8 cellular contexts compared by ENCODE assay signal in genomic region chr6:137866200-137866913, GRCh38. TPM values are rescaled to one million over a fixed set of nuclear protein-coding genes. Genes with fewer than 3 reads are reported as not detected.
A peak's percentile ranks its signal among the peaks of the same experiment; 100 is the strongest.
DNase-seq lines count a peak whose midpoint lies in the region; ATAC-seq, FAIRE-seq and TF ChIP-seq lines count a peak whose summit lies in the region.

No MANE protein-coding gene starts in this region.

- no peak for TF ChIP-seq CTCF in mucosa of descending colon (IDR thresholded peaks at IDR 0.05)

- ATAC-seq in GM18909 (IDR thresholded peaks at IDR 0.05; ENCODE audit: poor library complexity, unreplicated experiment) (peak; percentile 30), HG03097 (IDR thresholded peaks at IDR 0.05; ENCODE audit: low FRiP score, unreplicated experiment) (peak; percentile 30), mucosa of descending colon (peak; percentile 3)

- no peak for FAIRE-seq in urothelium cell line (lab: Jason Lieb, UNC)

- H3K4me3 ChIP-seq in BLaER1 (peak overlapping the region; percentile 96), SK-N-MC (peak overlapping the region; percentile 91), mucosa of descending colon (peak overlapping the region; percentile 16)
- H3K4me3 ChIP-seq in effector memory CD4-positive, alpha-beta T cell (ENCODE audit: insufficient read depth, low read depth, low read length, poor library complexity, severe bottlenecking), result peak overlapping the region; percentile 49

- peaks cover 59% of the 10 kb centered on the region for H4K20me1 ChIP-seq in BLaER1

- H3K36me3 ChIP-seq in BLaER1 (peaks cover 60% of the 10 kb centered on the region), SK-N-MC (ENCODE audit: insufficient read depth, low read length) (no peaks in the 10 kb centered on the region), mucosa of descending colon (ENCODE audit: low read depth) (no peaks in the 10 kb centered on the region)
- peaks cover 26% of the 10 kb centered on the region for H3K36me3 ChIP-seq in effector memory CD4-positive, alpha-beta T cell (ENCODE audit: control insufficient read depth, insufficient read depth, low read length)

- intact Hi-C loops in mucosa of descending colon (cut with DNase I, micrococcal nuclease), result no loop called here

- no peaks in the 10 kb centered on the region for H3K27me3 ChIP-seq in BLaER1
- H3K27me3 ChIP-seq in effector memory CD4-positive, alpha-beta T cell (replicated peaks; ENCODE audit: control insufficient read depth, insufficient read depth, low read length, poor library complexity, severe bottlenecking), result no peaks in the 10 kb centered on the region

- H3K9me3 ChIP-seq in BLaER1, result no peaks in the 10 kb centered on the region
- H3K9me3 ChIP-seq in SK-N-MC (ENCODE audit: low read depth, low read length), result no peaks in the 10 kb centered on the region
- H3K9me3 ChIP-seq in effector memory CD4-positive, alpha-beta T cell (ENCODE audit: control insufficient read depth, low read length), result no peaks in the 10 kb centered on the region
- H3K9me3 ChIP-seq in mucosa of descending colon, result no peaks in the 10 kb centered on the region

- H3K4me1 ChIP-seq in BLaER1 (peaks cover 58% of the 10 kb centered on the region), mucosa of descending colon (ENCODE audit: low read depth) (peaks cover 11% of the 10 kb centered on the region)
- H3K4me1 ChIP-seq in effector memory CD4-positive, alpha-beta T cell (ENCODE audit: control insufficient read depth, insufficient read depth, low read length, poor library complexity, severe bottlenecking), result peaks cover 6% of the 10 kb centered on the region

- H3K27ac ChIP-seq in BLaER1 (peak overlapping the region; percentile 81), SK-N-MC (no peak overlapping the region)
- peak overlapping the region; percentile 87 for H3K27ac ChIP-seq in effector memory CD4-positive, alpha-beta T cell (ENCODE audit: insufficient read depth, low read length, poor library complexity, severe bottlenecking)

- H3K9ac ChIP-seq in BLaER1 (peak overlapping the region; percentile 79), SK-N-MC (ENCODE audit: insufficient read length) (no peak overlapping the region)

- peak overlapping the region; percentile 93 for H3K4me2 ChIP-seq in BLaER1

- DNase-seq in SK-N-MC (ENCODE audit: low read depth, low spot score), result no peak
- DNase-seq in effector memory CD4-positive, alpha-beta T cell, result no peak
- DNase-seq in mucosa of descending colon, result peak in 1 of 3 donors; percentile 85
- DNase-seq in urothelium cell line (ENCODE audit: low spot score), result peak; percentile 47
- DNase-seq in stimulated activated CD4-positive, alpha-beta T cell treated with anti-CD3 and anti-CD28 coated beads, Interleukin-2, amount 100 ng/mL, for 24 hours, result no peak

RNA-seq across cellular contexts. Expression of gene TNFAIP3, which starts 0.7 kb away (rescaled TPM):
- total RNA-seq in mucosa of descending colon, result 10 to 100 TPM; 49.3 to 65.2 (median 55.8) TPM

Comparison
In these comparisons a context has a peak if more than half of its experiments do, and no peak if none do; other contexts are left out.
1. H3K4me3 ChIP-seq: peak in every context shown above with its lines; median percentile 96 in BLaER1; 91 in SK-N-MC; 49 in effector memory CD4-positive, alpha-beta T cell; 16 in mucosa of descending colon.